ENCODE assay signal across 9 cellular contexts in the genomic region with DNA sequence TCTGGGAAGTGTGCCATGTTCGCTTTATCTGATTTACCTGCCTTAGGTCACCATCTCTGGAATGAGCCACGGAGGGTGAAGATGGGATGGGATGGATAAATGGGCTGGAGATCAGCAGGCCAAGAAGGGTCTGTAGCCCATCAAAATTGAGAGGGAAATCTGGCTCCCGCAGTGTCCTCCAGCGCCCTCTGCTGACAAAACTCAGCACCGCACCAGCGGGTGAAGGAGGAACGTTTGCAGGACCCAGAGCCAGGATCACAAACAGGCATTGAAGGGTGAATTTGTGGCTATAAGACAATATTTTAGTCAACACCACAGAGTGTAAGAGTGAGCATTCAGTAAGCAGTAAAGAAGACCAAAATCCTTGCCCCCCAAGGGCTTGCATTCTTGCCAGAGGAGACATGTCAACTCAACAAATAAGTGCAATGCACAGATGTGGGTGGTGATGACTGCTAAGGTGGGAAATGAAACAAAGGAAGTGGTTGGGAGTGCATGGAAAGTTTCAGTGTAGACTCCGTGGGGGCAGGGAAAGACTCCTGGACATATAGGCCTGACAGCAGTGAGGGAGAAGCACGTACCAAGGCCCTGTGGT.
DNase-seq lines count a peak whose midpoint lies in the region; ATAC-seq and TF ChIP-seq lines count a peak whose summit lies in the region.
"Had no signal": no experiment of that assay in that cellular context is flagged by ENCODE, and none has a peak within 500 bp of the region (broad histone marks: within the 10 kb centered on the region; RNA-seq: fewer than 3 reads in every experiment).

No MANE protein-coding gene starts in this region.

- no peak overlapping the region for H2AFZ ChIP-seq in neural progenitor cell (replicated peaks)

- no peak overlapping the region for H3K4me3 Mint-ChIP-seq in neural progenitor cell

- H3K27me3 ChIP-seq in adipocyte (replicated peaks; ENCODE audit: control insufficient read depth, insufficient read depth, low read length): peaks cover 16% of the 10 kb centered on the region
- no peaks in the 10 kb centered on the region for H3K27me3 ChIP-seq in neural progenitor cell

- H3K4me2 ChIP-seq in neural progenitor cell: no peak overlapping the region

- H3F3A ChIP-seq in neural progenitor cell (ENCODE audit: low read depth): no peaks in the 10 kb centered on the region

- no peaks in the 10 kb centered on the region for H3K36me3 Mint-ChIP-seq in neural progenitor cell

- no peaks in the 10 kb centered on the region for H4K20me1 ChIP-seq in neural progenitor cell (ENCODE audit: low read depth)

- no peak overlapping the region for H3K9ac ChIP-seq in adipocyte (ENCODE audit: low read length)
- H3K9ac ChIP-seq in neural progenitor cell: no peak overlapping the region

- peaks cover 11% of the 10 kb centered on the region for H3K27me3 Mint-ChIP-seq in neural progenitor cell (ENCODE audit: insufficient read depth, low read depth)

- DNase-seq in EH (ENCODE audit: low read depth) (peak; percentile 21), HK-2 (ENCODE audit: unreplicated experiment) (peak; percentile 24), adipocyte (ENCODE audit: low read depth) (peak; percentile 43), neural progenitor cell (ENCODE audit: low spot score) (no peak), NCI-H524 (lab: John Stamatoyannopoulos, UW) (no peak), ecto neural progenitor cell (ENCODE audit: low spot score) (no peak)

- TF ChIP-seq CTCF in neural progenitor cell (IDR thresholded peaks at IDR 0.05): peak; percentile 60

- ATAC-seq in GM21528 (IDR thresholded peaks at IDR 0.05; ENCODE audit: low FRiP score, unreplicated experiment) (no peak), HG03135 (IDR thresholded peaks at IDR 0.05; ENCODE audit: unreplicated experiment) (no peak)
- ATAC-seq: activated naive CD4-positive, alpha-beta T cell treated with anti-CD3 and anti-CD28 coated beads, Interleukin-2, amount 50 U/mL, for 72 hours had no signal

- H3K4me3 ChIP-seq in adipocyte (ENCODE audit: low read length) (no peak overlapping the region), neural progenitor cell (no peak overlapping the region)

- peaks cover 5% of the 10 kb centered on the region for H3K4me1 ChIP-seq in adipocyte (ENCODE audit: control insufficient read depth, insufficient read depth, low read length)
- H3K4me1 ChIP-seq in neural progenitor cell: no peaks in the 10 kb centered on the region

- no peak overlapping the region for H3K27ac ChIP-seq in neural progenitor cell

- peaks cover 6% of the 10 kb centered on the region for H3K9me3 ChIP-seq in adipocyte (ENCODE audit: control insufficient read depth, low read length)
- no peaks in the 10 kb centered on the region for H3K9me3 ChIP-seq in neural progenitor cell (ENCODE audit: low read depth)

- no peaks in the 10 kb centered on the region for H3K4me1 Mint-ChIP-seq in neural progenitor cell

- peak overlapping the region; percentile 23 for H3K27ac Mint-ChIP-seq in neural progenitor cell
- H3K27ac Mint-ChIP-seq: activated naive CD4-positive, alpha-beta T cell treated with anti-CD3 and anti-CD28 coated beads, Interleukin-2, amount 50 U/mL, for 72 hours had no signal

- no peaks in the 10 kb centered on the region for H3K79me2 ChIP-seq in neural progenitor cell (ENCODE audit: low read depth)

- peaks cover 10% of the 10 kb centered on the region for H3K9me3 Mint-ChIP-seq in neural progenitor cell

- no peaks in the 10 kb centered on the region for H3K36me3 ChIP-seq in adipocyte (ENCODE audit: control insufficient read depth, insufficient read depth, low read length, severe bottlenecking)
- no peaks in the 10 kb centered on the region for H3K36me3 ChIP-seq in neural progenitor cell

Comparison
In these comparisons a context has a peak if more than half of its experiments do, and no peak if none do; other contexts are left out.
1. DNase-seq: peak in EH (single experiment), HK-2 (single experiment) and adipocyte (single experiment); none in neural progenitor cell (single experiment), NCI-H524 (0 of 2) and ecto neural progenitor cell (single experiment).